ENCODE assay signal across 1 cellular context in genomic region chr5:138654281-138654867, GRCh38.
TF ChIP-seq lines count a peak whose summit lies in the region.

No MANE protein-coding gene starts in this region.

TF ChIP-seq in K562, 482 proteins besides CTCF, POLR2A, EP300 and RAD21 (continued from another document and continues in another):
- TF ChIP-seq, protein P1, sequence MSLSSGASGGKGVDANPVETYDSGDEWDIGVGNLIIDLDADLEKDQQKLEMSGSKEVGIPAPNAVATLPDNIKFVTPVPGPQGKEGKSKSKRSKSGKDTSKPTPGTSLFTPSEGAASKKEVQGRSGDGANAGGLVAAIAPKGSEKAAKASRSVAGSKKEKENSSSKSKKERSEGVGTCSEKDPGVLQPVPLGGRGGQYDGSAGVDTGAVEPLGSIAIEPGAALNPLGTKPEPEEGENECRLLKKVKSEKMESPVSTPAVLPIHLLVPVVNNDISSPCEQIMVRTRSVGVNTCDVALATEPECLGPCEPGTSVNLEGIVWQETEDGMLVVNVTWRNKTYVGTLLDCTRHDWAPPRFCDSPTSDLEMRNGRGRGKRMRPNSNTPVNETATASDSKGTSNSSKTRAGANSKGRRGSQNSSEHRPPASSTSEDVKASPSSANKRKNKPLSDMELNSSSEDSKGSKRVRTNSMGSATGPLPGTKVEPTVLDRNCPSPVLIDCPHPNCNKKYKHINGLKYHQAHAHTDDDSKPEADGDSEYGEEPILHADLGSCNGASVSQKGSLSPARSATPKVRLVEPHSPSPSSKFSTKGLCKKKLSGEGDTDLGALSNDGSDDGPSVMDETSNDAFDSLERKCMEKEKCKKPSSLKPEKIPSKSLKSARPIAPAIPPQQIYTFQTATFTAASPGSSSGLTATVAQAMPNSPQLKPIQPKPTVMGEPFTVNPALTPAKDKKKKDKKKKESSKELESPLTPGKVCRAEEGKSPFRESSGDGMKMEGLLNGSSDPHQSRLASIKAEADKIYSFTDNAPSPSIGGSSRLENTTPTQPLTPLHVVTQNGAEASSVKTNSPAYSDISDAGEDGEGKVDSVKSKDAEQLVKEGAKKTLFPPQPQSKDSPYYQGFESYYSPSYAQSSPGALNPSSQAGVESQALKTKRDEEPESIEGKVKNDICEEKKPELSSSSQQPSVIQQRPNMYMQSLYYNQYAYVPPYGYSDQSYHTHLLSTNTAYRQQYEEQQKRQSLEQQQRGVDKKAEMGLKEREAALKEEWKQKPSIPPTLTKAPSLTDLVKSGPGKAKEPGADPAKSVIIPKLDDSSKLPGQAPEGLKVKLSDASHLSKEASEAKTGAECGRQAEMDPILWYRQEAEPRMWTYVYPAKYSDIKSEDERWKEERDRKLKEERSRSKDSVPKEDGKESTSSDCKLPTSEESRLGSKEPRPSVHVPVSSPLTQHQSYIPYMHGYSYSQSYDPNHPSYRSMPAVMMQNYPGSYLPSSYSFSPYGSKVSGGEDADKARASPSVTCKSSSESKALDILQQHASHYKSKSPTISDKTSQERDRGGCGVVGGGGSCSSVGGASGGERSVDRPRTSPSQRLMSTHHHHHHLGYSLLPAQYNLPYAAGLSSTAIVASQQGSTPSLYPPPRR (CRISPR knock-in tag; IDR thresholded peaks at IDR 0.05; ENCODE audit: borderline replicate concordance), result 0 out of 2 replicates have a peak, but pooled peaks have one; percentile 54
- TF ChIP-seq, protein P2, sequence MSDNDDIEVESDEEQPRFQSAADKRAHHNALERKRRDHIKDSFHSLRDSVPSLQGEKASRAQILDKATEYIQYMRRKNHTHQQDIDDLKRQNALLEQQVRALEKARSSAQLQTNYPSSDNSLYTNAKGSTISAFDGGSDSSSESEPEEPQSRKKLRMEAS (CRISPR knock-in tag; IDR thresholded peaks at IDR 0.05), result peak; percentile 60
- no peak for TF ChIP-seq RBM25 (IDR thresholded peaks at IDR 0.05; ENCODE audit: low read depth, low read length, severe bottlenecking)
- TF ChIP-seq HES1 (IDR thresholded peaks at IDR 0.05; ENCODE audit: low read depth), result peak; percentile 84
- TF ChIP-seq SPI1 (IDR thresholded peaks at IDR 0.05; ENCODE audit: borderline replicate concordance, low read depth, low read length), result no peak
- TF ChIP-seq NR2C2 (CRISPR knock-in tag; IDR thresholded peaks at IDR 0.05), result no peak
- no peak for TF ChIP-seq NR2C2 (tag; IDR thresholded peaks at IDR 0.05)
- no peak for TF ChIP-seq ZEB2 (IDR thresholded peaks at IDR 0.05)
- TF ChIP-seq ZNF561 (CRISPR knock-in tag; conservative IDR thresholded peaks at IDR 0.05), result no peak
- peak in 1 of 2 experiments; percentile 63; a peak in 1 of 4 replicates for TF ChIP-seq KDM1A (IDR thresholded peaks at IDR 0.05)
- no peak for TF ChIP-seq ZNF436 (CRISPR knock-in tag; IDR thresholded peaks at IDR 0.05)
- TF ChIP-seq, protein P3, sequence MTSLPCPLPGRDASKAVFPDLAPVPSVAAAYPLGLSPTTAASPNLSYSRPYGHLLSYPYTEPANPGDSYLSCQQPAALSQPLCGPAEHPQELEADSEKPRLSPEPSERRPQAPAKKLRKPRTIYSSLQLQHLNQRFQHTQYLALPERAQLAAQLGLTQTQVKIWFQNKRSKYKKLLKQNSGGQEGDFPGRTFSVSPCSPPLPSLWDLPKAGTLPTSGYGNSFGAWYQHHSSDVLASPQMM (CRISPR knock-in tag; IDR thresholded peaks at IDR 0.05), result no peak
- no peak for TF ChIP-seq ELK3 (CRISPR knock-in tag; IDR thresholded peaks at IDR 0.05)
- peak; percentile 54; the same call in 1 of the 2 replicates for TF ChIP-seq ETV1 (tag; conservative IDR thresholded peaks at IDR 0.05; ENCODE audit: low read depth)
- TF ChIP-seq TEAD4 (IDR thresholded peaks at IDR 0.05; ENCODE audit: low read length), result peak; percentile 34; the same call in 1 of the 2 replicates
- TF ChIP-seq TEAD4 (CRISPR knock-in tag; IDR thresholded peaks at IDR 0.05; ENCODE audit: borderline replicate concordance), result no peak
- TF ChIP-seq TCF7 (IDR thresholded peaks at IDR 0.05; ENCODE audit: borderline replicate concordance), result 0 out of 2 replicates have a peak, but pooled peaks have one; percentile 17
- TF ChIP-seq, protein P4, sequence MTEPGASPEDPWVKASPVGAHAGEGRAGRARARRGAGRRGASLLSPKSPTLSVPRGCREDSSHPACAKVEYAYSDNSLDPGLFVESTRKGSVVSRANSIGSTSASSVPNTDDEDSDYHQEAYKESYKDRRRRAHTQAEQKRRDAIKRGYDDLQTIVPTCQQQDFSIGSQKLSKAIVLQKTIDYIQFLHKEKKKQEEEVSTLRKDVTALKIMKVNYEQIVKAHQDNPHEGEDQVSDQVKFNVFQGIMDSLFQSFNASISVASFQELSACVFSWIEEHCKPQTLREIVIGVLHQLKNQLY (CRISPR knock-in tag; conservative IDR thresholded peaks at IDR 0.05), result no peak
- TF ChIP-seq ZNF586 (CRISPR knock-in tag; conservative IDR thresholded peaks at IDR 0.05), result no peak
- TF ChIP-seq HOMEZ (CRISPR knock-in tag; IDR thresholded peaks at IDR 0.05), result no peak
- TF ChIP-seq ZSCAN32 (CRISPR knock-in tag; IDR thresholded peaks at IDR 0.05), result no peak
- TF ChIP-seq ZNF253 (CRISPR knock-in tag; conservative IDR thresholded peaks at IDR 0.05), result no peak
- TF ChIP-seq CREB1 (IDR thresholded peaks at IDR 0.05), result no peak
- no peak for TF ChIP-seq CREB1 (CRISPR knock-in tag; IDR thresholded peaks at IDR 0.05)
- no peak for TF ChIP-seq L3MBTL2 (IDR thresholded peaks at IDR 0.05)
- TF ChIP-seq MTF1 (CRISPR knock-in tag; IDR thresholded peaks at IDR 0.05; ENCODE audit: borderline replicate concordance), result no peak
- no peak for TF ChIP-seq HDAC1 (IDR thresholded peaks at IDR 0.05)
- TF ChIP-seq CBFA2T3 (IDR thresholded peaks at IDR 0.05), result peak; percentile 16; the same call in 1 of the 2 replicates
- peak; percentile 54; the same call in 1 of the 2 replicates for TF ChIP-seq SOX6 (IDR thresholded peaks at IDR 0.05)
- TF ChIP-seq MEIS2 (IDR thresholded peaks at IDR 0.05; ENCODE audit: partially characterized antibody), result peak; percentile 17
- no peak for TF ChIP-seq ZNF785 (CRISPR knock-in tag; IDR thresholded peaks at IDR 0.05)
- no peak for TF ChIP-seq RBM14 (IDR thresholded peaks at IDR 0.05; ENCODE audit: borderline replicate concordance, insufficient read depth, low read depth, low read length)
- no peak for TF ChIP-seq FOXJ2 (tag; IDR thresholded peaks at IDR 0.05)
- peak; percentile 67; the same call in 1 of the 2 replicates for TF ChIP-seq JUND (IDR thresholded peaks at IDR 0.05; ENCODE audit: borderline replicate concordance, low read depth, low read length)
- no peak for TF ChIP-seq JUND (tag; IDR thresholded peaks at IDR 0.05; ENCODE audit: borderline replicate concordance, low read depth, low read length)
- TF ChIP-seq NFE2L1 (tag; IDR thresholded peaks at IDR 0.05; ENCODE audit: borderline replicate concordance, low read depth), result no peak
- TF ChIP-seq ARID2 (IDR thresholded peaks at IDR 0.05), result no peak
- no peak for TF ChIP-seq SRSF1 (IDR thresholded peaks at IDR 0.05; ENCODE audit: low read depth, low read length)
- TF ChIP-seq UBTF (IDR thresholded peaks at IDR 0.05; ENCODE audit: borderline replicate concordance in 1 of 2, low read depth in 2 of 2, low read length in 2 of 2), result no peak
- TF ChIP-seq KLF10 (CRISPR knock-in tag; IDR thresholded peaks at IDR 0.05), result no peak
- 0 out of 2 replicates have a peak, but pooled peaks have one; percentile 46 for TF ChIP-seq ETV5 (CRISPR knock-in tag; IDR thresholded peaks at IDR 0.05; ENCODE audit: low read depth)
- peak; percentile 89 for TF ChIP-seq BHLHE40 (IDR thresholded peaks at IDR 0.05; ENCODE audit: low read length)
- TF ChIP-seq GTF2F1 (IDR thresholded peaks at IDR 0.05; ENCODE audit: low read depth, low read length), result no peak
- TF ChIP-seq NCOA4 (IDR thresholded peaks at IDR 0.05; ENCODE audit: partially characterized antibody), result no peak
- peak; percentile 34; the same call in 1 of the 2 replicates for TF ChIP-seq EGR1 (conservative IDR thresholded peaks at IDR 0.05)
- TF ChIP-seq, protein P5, sequence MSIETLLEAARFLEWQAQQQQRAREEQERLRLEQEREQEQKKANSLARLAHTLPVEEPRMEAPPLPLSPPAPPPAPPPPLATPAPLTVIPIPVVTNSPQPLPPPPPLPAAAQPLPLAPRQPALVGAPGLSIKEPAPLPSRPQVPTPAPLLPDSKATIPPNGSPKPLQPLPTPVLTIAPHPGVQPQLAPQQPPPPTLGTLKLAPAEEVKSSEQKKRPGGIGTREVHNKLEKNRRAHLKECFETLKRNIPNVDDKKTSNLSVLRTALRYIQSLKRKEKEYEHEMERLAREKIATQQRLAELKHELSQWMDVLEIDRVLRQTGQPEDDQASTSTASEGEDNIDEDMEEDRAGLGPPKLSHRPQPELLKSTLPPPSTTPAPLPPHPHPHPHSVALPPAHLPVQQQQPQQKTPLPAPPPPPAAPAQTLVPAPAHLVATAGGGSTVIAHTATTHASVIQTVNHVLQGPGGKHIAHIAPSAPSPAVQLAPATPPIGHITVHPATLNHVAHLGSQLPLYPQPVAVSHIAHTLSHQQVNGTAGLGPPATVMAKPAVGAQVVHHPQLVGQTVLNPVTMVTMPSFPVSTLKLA (conservative IDR thresholded peaks at IDR 0.05), result peak in 1 of 2 experiments; percentile 43; a peak in 2 of 4 replicates
- TF ChIP-seq, protein P6, sequence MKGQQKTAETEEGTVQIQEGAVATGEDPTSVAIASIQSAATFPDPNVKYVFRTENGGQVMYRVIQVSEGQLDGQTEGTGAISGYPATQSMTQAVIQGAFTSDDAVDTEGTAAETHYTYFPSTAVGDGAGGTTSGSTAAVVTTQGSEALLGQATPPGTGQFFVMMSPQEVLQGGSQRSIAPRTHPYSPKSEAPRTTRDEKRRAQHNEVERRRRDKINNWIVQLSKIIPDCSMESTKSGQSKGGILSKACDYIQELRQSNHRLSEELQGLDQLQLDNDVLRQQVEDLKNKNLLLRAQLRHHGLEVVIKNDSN (CRISPR knock-in tag; IDR thresholded peaks at IDR 0.05), result peak; percentile 66
- TF ChIP-seq SMAD4 (CRISPR knock-in tag; conservative IDR thresholded peaks at IDR 0.05), result no peak
- TF ChIP-seq HSF4 (CRISPR knock-in tag; IDR thresholded peaks at IDR 0.05; ENCODE audit: borderline replicate concordance), result no peak
